Comparison of ENCODE assay signal across 1 cellular context in the genomic region with DNA sequence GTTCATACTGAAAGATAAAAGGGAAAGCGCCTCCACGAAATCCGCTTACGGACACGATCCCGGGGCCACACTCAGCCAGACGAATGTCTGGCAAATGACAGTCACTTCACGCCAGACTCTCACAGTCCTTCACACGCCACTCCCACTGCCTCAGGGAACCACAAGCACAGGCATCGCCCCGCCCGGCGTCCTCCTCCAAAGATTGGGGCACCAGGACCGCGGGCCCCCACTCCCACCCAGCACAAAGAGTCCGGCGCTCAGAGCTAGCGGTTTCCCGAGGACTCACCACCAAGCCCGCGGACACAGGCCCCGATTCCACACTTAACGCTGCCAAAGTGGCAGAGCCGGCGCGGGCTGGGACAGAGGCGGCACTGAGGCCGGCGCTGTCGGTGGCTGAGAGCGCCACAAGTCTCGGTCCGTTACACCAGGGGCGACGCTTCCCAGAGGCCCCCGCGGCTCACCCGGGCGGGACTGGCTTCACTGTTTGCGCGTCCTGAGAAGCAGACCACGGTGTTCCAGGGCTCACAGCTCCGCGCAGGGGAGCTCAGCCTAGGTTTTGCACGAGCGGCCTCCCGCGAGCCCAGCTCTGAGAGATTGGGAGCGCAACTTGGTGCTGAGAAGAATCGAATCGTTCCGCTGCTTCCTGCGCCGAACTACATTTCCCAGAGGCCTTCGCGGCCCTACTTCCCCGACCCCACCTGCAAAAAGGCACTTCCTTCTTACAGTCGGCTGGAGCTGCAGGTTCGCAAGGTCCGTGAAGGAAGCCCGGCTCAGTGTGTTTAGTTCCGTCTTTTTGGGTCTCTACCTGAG.
TF ChIP-seq lines count a peak whose summit lies in the region.

A gene (minus strand): TSS at position 647 of the 810 bp plus-strand sequence. CDS start 22,523 bp downstream, outside the sequence.

TF ChIP-seq in WTC11, 78 proteins besides CTCF, POLR2A, EP300 and RAD21 (continued from another document):
- TF ChIP-seq, protein P1, sequence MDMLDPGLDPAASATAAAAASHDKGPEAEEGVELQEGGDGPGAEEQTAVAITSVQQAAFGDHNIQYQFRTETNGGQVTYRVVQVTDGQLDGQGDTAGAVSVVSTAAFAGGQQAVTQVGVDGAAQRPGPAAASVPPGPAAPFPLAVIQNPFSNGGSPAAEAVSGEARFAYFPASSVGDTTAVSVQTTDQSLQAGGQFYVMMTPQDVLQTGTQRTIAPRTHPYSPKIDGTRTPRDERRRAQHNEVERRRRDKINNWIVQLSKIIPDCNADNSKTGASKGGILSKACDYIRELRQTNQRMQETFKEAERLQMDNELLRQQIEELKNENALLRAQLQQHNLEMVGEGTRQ (CRISPR knock-in tag; IDR thresholded peaks at IDR 0.05): no peak; the same call in 1 of the 2 replicates
- TF ChIP-seq TEAD1 (CRISPR knock-in tag; IDR thresholded peaks at IDR 0.05): peak; percentile 53; the same call in 1 of the 2 replicates
- no peak for TF ChIP-seq NR2C2 (CRISPR knock-in tag; IDR thresholded peaks at IDR 0.05)
- TF ChIP-seq SP1 (CRISPR knock-in tag; conservative IDR thresholded peaks at IDR 0.05): peak; percentile 62; the same call in 1 of the 2 replicates
- TF ChIP-seq FOXP1 (CRISPR knock-in tag; IDR thresholded peaks at IDR 0.05; ENCODE audit: borderline replicate concordance): no peak
- TF ChIP-seq, protein P2, sequence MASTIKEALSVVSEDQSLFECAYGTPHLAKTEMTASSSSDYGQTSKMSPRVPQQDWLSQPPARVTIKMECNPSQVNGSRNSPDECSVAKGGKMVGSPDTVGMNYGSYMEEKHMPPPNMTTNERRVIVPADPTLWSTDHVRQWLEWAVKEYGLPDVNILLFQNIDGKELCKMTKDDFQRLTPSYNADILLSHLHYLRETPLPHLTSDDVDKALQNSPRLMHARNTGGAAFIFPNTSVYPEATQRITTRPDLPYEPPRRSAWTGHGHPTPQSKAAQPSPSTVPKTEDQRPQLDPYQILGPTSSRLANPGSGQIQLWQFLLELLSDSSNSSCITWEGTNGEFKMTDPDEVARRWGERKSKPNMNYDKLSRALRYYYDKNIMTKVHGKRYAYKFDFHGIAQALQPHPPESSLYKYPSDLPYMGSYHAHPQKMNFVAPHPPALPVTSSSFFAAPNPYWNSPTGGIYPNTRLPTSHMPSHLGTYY (CRISPR knock-in tag; IDR thresholded peaks at IDR 0.05): no peak
- TF ChIP-seq, protein P3, sequence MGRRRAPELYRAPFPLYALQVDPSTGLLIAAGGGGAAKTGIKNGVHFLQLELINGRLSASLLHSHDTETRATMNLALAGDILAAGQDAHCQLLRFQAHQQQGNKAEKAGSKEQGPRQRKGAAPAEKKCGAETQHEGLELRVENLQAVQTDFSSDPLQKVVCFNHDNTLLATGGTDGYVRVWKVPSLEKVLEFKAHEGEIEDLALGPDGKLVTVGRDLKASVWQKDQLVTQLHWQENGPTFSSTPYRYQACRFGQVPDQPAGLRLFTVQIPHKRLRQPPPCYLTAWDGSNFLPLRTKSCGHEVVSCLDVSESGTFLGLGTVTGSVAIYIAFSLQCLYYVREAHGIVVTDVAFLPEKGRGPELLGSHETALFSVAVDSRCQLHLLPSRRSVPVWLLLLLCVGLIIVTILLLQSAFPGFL (CRISPR knock-in tag; IDR thresholded peaks at IDR 0.05; ENCODE audit: borderline replicate concordance): no peak
- TF ChIP-seq, protein P4, sequence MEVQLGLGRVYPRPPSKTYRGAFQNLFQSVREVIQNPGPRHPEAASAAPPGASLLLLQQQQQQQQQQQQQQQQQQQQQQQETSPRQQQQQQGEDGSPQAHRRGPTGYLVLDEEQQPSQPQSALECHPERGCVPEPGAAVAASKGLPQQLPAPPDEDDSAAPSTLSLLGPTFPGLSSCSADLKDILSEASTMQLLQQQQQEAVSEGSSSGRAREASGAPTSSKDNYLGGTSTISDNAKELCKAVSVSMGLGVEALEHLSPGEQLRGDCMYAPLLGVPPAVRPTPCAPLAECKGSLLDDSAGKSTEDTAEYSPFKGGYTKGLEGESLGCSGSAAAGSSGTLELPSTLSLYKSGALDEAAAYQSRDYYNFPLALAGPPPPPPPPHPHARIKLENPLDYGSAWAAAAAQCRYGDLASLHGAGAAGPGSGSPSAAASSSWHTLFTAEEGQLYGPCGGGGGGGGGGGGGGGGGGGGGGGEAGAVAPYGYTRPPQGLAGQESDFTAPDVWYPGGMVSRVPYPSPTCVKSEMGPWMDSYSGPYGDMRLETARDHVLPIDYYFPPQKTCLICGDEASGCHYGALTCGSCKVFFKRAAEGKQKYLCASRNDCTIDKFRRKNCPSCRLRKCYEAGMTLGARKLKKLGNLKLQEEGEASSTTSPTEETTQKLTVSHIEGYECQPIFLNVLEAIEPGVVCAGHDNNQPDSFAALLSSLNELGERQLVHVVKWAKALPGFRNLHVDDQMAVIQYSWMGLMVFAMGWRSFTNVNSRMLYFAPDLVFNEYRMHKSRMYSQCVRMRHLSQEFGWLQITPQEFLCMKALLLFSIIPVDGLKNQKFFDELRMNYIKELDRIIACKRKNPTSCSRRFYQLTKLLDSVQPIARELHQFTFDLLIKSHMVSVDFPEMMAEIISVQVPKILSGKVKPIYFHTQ (CRISPR knock-in tag; IDR thresholded peaks at IDR 0.05): no peak
- TF ChIP-seq, protein P5, sequence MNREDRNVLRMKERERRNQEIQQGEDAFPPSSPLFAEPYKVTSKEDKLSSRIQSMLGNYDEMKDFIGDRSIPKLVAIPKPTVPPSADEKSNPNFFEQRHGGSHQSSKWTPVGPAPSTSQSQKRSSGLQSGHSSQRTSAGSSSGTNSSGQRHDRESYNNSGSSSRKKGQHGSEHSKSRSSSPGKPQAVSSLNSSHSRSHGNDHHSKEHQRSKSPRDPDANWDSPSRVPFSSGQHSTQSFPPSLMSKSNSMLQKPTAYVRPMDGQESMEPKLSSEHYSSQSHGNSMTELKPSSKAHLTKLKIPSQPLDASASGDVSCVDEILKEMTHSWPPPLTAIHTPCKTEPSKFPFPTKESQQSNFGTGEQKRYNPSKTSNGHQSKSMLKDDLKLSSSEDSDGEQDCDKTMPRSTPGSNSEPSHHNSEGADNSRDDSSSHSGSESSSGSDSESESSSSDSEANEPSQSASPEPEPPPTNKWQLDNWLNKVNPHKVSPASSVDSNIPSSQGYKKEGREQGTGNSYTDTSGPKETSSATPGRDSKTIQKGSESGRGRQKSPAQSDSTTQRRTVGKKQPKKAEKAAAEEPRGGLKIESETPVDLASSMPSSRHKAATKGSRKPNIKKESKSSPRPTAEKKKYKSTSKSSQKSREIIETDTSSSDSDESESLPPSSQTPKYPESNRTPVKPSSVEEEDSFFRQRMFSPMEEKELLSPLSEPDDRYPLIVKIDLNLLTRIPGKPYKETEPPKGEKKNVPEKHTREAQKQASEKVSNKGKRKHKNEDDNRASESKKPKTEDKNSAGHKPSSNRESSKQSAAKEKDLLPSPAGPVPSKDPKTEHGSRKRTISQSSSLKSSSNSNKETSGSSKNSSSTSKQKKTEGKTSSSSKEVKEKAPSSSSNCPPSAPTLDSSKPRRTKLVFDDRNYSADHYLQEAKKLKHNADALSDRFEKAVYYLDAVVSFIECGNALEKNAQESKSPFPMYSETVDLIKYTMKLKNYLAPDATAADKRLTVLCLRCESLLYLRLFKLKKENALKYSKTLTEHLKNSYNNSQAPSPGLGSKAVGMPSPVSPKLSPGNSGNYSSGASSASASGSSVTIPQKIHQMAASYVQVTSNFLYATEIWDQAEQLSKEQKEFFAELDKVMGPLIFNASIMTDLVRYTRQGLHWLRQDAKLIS (CRISPR knock-in tag; IDR thresholded peaks at IDR 0.05; ENCODE audit: borderline replicate concordance): no peak
- TF ChIP-seq RORB (CRISPR knock-in tag; IDR thresholded peaks at IDR 0.05): no peak
- 0 out of 2 replicates have a peak, but pooled peaks have one; percentile 52 for TF ChIP-seq RELA (CRISPR knock-in tag; IDR thresholded peaks at IDR 0.05; ENCODE audit: borderline replicate concordance)
- no peak for TF ChIP-seq NR3C1 (CRISPR knock-in tag; conservative IDR thresholded peaks at IDR 0.05; ENCODE audit: low read depth)
- no peak for TF ChIP-seq CBFB (CRISPR knock-in tag; IDR thresholded peaks at IDR 0.05; ENCODE audit: low read depth)
- no peak for TF ChIP-seq ZNF232 (CRISPR knock-in tag; IDR thresholded peaks at IDR 0.05)
- peak; percentile 87 for TF ChIP-seq GABPB1 (CRISPR knock-in tag; IDR thresholded peaks at IDR 0.05)
- no peak for TF ChIP-seq SMAD4 (CRISPR knock-in tag; IDR thresholded peaks at IDR 0.05)
- TF ChIP-seq, protein P6, sequence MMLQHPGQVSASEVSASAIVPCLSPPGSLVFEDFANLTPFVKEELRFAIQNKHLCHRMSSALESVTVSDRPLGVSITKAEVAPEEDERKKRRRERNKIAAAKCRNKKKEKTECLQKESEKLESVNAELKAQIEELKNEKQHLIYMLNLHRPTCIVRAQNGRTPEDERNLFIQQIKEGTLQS (CRISPR knock-in tag; conservative IDR thresholded peaks at IDR 0.05): no peak
- TF ChIP-seq TCF7 (CRISPR knock-in tag; IDR thresholded peaks at IDR 0.05; ENCODE audit: low read depth): no peak
- TF ChIP-seq FOXK1 (CRISPR knock-in tag; IDR thresholded peaks at IDR 0.05): peak; percentile 44
- TF ChIP-seq EMX1 (CRISPR knock-in tag; IDR thresholded peaks at IDR 0.05): no peak
- TF ChIP-seq ATF1 (CRISPR knock-in tag; IDR thresholded peaks at IDR 0.05): no peak
- TF ChIP-seq ZNF263 (CRISPR knock-in tag; IDR thresholded peaks at IDR 0.05; ENCODE audit: low read depth): no peak
- TF ChIP-seq CREB1 (CRISPR knock-in tag; IDR thresholded peaks at IDR 0.05): no peak
- TF ChIP-seq, protein P7, sequence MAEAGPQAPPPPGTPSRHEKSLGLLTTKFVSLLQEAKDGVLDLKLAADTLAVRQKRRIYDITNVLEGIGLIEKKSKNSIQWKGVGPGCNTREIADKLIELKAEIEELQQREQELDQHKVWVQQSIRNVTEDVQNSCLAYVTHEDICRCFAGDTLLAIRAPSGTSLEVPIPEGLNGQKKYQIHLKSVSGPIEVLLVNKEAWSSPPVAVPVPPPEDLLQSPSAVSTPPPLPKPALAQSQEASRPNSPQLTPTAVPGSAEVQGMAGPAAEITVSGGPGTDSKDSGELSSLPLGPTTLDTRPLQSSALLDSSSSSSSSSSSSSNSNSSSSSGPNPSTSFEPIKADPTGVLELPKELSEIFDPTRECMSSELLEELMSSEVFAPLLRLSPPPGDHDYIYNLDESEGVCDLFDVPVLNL (CRISPR knock-in tag; IDR thresholded peaks at IDR 0.05; ENCODE audit: borderline replicate concordance, low read depth): no peak
- TF ChIP-seq, protein P8, sequence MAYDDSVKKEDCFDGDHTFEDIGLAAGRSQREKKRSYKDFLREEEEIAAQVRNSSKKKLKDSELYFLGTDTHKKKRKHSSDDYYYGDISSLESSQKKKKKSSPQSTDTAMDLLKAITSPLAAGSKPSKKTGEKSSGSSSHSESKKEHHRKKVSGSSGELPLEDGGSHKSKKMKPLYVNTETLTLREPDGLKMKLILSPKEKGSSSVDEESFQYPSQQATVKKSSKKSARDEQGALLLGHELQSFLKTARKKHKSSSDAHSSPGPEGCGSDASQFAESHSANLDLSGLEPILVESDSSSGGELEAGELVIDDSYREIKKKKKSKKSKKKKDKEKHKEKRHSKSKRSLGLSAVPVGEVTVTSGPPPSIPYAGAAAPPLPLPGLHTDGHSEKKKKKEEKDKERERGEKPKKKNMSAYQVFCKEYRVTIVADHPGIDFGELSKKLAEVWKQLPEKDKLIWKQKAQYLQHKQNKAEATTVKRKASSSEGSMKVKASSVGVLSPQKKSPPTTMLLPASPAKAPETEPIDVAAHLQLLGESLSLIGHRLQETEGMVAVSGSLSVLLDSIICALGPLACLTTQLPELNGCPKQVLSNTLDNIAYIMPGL (CRISPR knock-in tag; IDR thresholded peaks at IDR 0.05): peak; percentile 70; the same call in 1 of the 2 replicates
- TF ChIP-seq, protein P9, sequence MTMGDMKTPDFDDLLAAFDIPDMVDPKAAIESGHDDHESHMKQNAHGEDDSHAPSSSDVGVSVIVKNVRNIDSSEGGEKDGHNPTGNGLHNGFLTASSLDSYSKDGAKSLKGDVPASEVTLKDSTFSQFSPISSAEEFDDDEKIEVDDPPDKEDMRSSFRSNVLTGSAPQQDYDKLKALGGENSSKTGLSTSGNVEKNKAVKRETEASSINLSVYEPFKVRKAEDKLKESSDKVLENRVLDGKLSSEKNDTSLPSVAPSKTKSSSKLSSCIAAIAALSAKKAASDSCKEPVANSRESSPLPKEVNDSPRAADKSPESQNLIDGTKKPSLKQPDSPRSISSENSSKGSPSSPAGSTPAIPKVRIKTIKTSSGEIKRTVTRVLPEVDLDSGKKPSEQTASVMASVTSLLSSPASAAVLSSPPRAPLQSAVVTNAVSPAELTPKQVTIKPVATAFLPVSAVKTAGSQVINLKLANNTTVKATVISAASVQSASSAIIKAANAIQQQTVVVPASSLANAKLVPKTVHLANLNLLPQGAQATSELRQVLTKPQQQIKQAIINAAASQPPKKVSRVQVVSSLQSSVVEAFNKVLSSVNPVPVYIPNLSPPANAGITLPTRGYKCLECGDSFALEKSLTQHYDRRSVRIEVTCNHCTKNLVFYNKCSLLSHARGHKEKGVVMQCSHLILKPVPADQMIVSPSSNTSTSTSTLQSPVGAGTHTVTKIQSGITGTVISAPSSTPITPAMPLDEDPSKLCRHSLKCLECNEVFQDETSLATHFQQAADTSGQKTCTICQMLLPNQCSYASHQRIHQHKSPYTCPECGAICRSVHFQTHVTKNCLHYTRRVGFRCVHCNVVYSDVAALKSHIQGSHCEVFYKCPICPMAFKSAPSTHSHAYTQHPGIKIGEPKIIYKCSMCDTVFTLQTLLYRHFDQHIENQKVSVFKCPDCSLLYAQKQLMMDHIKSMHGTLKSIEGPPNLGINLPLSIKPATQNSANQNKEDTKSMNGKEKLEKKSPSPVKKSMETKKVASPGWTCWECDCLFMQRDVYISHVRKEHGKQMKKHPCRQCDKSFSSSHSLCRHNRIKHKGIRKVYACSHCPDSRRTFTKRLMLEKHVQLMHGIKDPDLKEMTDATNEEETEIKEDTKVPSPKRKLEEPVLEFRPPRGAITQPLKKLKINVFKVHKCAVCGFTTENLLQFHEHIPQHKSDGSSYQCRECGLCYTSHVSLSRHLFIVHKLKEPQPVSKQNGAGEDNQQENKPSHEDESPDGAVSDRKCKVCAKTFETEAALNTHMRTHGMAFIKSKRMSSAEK (CRISPR knock-in tag; IDR thresholded peaks at IDR 0.05; ENCODE audit: borderline replicate concordance): no peak
- TF ChIP-seq ZNF416 (CRISPR knock-in tag; IDR thresholded peaks at IDR 0.05): no peak
- TF ChIP-seq NFYB (CRISPR knock-in tag; conservative IDR thresholded peaks at IDR 0.05; ENCODE audit: low read depth): no peak
- TF ChIP-seq MYBL2 (CRISPR knock-in tag; IDR thresholded peaks at IDR 0.05): peak; percentile 70; the same call in 1 of the 2 replicates
- no peak for TF ChIP-seq NFE2L1 (CRISPR knock-in tag; IDR thresholded peaks at IDR 0.05)
- TF ChIP-seq ZNF317 (CRISPR knock-in tag; IDR thresholded peaks at IDR 0.05; ENCODE audit: borderline replicate concordance, low read depth): no peak
- TF ChIP-seq, protein P10, sequence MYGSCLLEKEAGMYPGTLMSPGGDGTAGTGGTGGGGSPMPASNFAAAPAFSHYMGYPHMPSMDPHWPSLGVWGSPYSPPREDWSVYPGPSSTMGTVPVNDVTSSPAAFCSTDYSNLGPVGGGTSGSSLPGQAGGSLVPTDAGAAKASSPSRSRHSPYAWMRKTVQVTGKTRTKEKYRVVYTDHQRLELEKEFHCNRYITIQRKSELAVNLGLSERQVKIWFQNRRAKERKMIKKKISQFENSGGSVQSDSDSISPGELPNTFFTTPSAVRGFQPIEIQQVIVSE (CRISPR knock-in tag; IDR thresholded peaks at IDR 0.05; ENCODE audit: borderline replicate concordance): no peak
- TF ChIP-seq TEAD4 (CRISPR knock-in tag; IDR thresholded peaks at IDR 0.05): no peak
- no peak for TF ChIP-seq CREM (CRISPR knock-in tag; IDR thresholded peaks at IDR 0.05)
TF ChIP-seq in WTC11: peak in this region for 10.
